Comparison of ENCODE assay signal across 26 cellular contexts in the genomic region with DNA sequence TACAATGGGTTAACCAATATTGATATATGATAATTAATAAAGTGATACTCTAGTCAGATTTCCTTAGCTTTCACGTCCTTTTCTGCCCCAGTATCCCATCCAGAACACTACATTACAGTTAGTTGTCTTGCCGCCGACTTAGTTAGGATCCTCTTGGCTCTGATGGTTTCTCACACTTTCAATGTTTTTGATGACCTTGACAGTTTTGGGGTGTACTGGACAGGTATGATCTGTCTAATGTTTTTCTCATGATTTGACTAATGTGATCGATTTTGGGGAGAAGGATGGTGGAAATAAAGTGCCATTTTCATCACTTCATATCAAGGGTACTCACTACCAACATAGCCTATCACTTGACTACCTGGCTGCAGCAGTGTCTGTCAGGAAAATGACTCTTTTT.
DNase-seq lines count a peak whose midpoint lies in the region; ATAC-seq, FAIRE-seq and TF ChIP-seq lines count a peak whose summit lies in the region.
"Had no signal": no experiment of that assay in that cellular context is flagged by ENCODE, and none has a peak within 500 bp of the region (broad histone marks: within the 10 kb centered on the region; RNA-seq: fewer than 3 reads in every experiment).

No MANE protein-coding gene starts in this region.

- H3K4me3 ChIP-seq in A549 (no peak overlapping the region), K562 (no peak overlapping the region), mucosa of descending colon (no peak overlapping the region)
- H3K4me3 ChIP-seq: BLaER1, GM12878 had no signal

- H4K20me1 ChIP-seq in K562 (replicated peaks; ENCODE audit: control insufficient read depth, insufficient read depth, low read length) = no peaks in the 10 kb centered on the region
- H4K20me1 ChIP-seq: BLaER1 had no signal

- no peaks in the 10 kb centered on the region for H3K27me3 Mint-ChIP-seq in activated CD4-positive, alpha-beta T cell treated with anti-CD3 and anti-CD28 coated beads, Interleukin-2, amount 10 ng/mL, durations not matched to agents 24 days and 14 days
- H3K27me3 Mint-ChIP-seq: CD4-positive, CD25-positive, alpha-beta regulatory T cell had no signal

- no peaks in the 10 kb centered on the region for H3K4me1 ChIP-seq in A549
- no peaks in the 10 kb centered on the region for H3K4me1 ChIP-seq in K562 (replicated peaks in 1 of 2; ENCODE audit: control insufficient read depth in 2 of 2, insufficient read depth in 2 of 2, low read length in 2 of 2)
- no peaks in the 10 kb centered on the region for H3K4me1 ChIP-seq in mucosa of descending colon (ENCODE audit: low read depth)
- H3K4me1 ChIP-seq: BE2C, BLaER1 had no signal

- no peak overlapping the region for H3K4me3 Mint-ChIP-seq in activated CD4-positive, alpha-beta T cell treated with anti-CD3 and anti-CD28 coated beads, Interleukin-2, amount 10 ng/mL, durations not matched to agents 24 days and 14 days
- H3K4me3 Mint-ChIP-seq: CD14-positive monocyte; CD4-positive, alpha-beta memory T cell; CD4-positive, CD25-positive, alpha-beta regulatory T cell; CD8-positive, alpha-beta memory T cell had no signal

- H2AFZ ChIP-seq in K562 (ENCODE audit: low read depth, low read length) = no peak overlapping the region

- TF ChIP-seq POLR2A in A549 (IDR thresholded peaks at IDR 0.05; ENCODE audit: low read length) (no peak), K562 (conservative IDR thresholded peaks at IDR 0.05) (no peak)

- H3K4me2 ChIP-seq in A549 = no peak overlapping the region
- no peak overlapping the region for H3K4me2 ChIP-seq in K562 (ENCODE audit: insufficient read depth, low read length)
- H3K4me2 ChIP-seq: BLaER1 had no signal

- CTCF ChIA-PET in A549 (lab: Yijun Ruan, JAX) = no interaction called here
- CTCF ChIA-PET in K562 (lab: Yijun Ruan, JAX; ENCODE audit: low intra/inter-chr PET ratio) = no interaction called here

- H3K36me3 ChIP-seq in K562 (ENCODE audit: control insufficient read depth, insufficient read depth, low read length) (no peaks in the 10 kb centered on the region), mucosa of descending colon (ENCODE audit: low read depth) (no peaks in the 10 kb centered on the region)
- H3K36me3 ChIP-seq: BE2C, BLaER1 had no signal

- DNase-seq in activated CD4-positive, alpha-beta T cell treated with anti-CD3 and anti-CD28 coated beads, Interleukin-2, amount 10 ng/mL, durations not matched to agents 24 days and 14 days = peak; percentile 20
- no peak for DNase-seq in activated CD4-positive, alpha-beta T cell treated with anti-CD3 and anti-CD28 coated beads for 48 hours
- DNase-seq in A549 (ENCODE audit: low read depth in 1 of 2, low spot score in 1 of 2) (no peak), K562 (ENCODE audit: extremely low read depth in 1 of 4, low spot score in 3 of 4) (no peak), mucosa of descending colon (no peak), hypothalamus (lab: John Stamatoyannopoulos, UW) (no peak)
- DNase-seq: ACHN; BE2C; C1 segment of cervical spinal cord; CD4-positive, alpha-beta memory T cell; CD4-positive, CD25-positive, alpha-beta regulatory T cell; CD8-positive, alpha-beta memory T cell; COR-L47; DMS 273 treated with DMSO at 0.1 percent for 48 hours; DMS153; DMS53; DMS79; DND-41; EL; GDM1 had no signal

- no peak for TF ChIP-seq EP300 in A549 (IDR thresholded peaks at IDR 0.05)
- no peak for TF ChIP-seq EP300 in K562 (IDR thresholded peaks at IDR 0.05; ENCODE audit: low read length)

- FAIRE-seq in A549 (lab: Jason Lieb, UNC) (no peak), K562 (lab: Jason Lieb, UNC) (no peak)
- FAIRE-seq: GM12878, GM12892, GM18507 had no signal

- no peaks in the 10 kb centered on the region for H3K79me2 ChIP-seq in K562 (ENCODE audit: control insufficient read depth, insufficient read depth, low read length)

- POLR2A ChIA-PET in A549 (lab: Yijun Ruan, JAX) (no interaction called here), K562 (lab: Yijun Ruan, JAX) (interaction anchor here (0.9 kb wide), 1 partner anchor 531 kb away, joined by 3 read pairs; no protein-coding TSS in a partner anchor)

- no peaks in the 10 kb centered on the region for H3K36me3 Mint-ChIP-seq in activated CD4-positive, alpha-beta T cell treated with anti-CD3 and anti-CD28 coated beads, Interleukin-2, amount 10 ng/mL, durations not matched to agents 24 days and 14 days (ENCODE audit: low read depth)
- H3K36me3 Mint-ChIP-seq: CD14-positive monocyte; CD4-positive, alpha-beta memory T cell; CD4-positive, CD25-positive, alpha-beta regulatory T cell; CD8-positive, alpha-beta memory T cell had no signal

- no peaks in the 10 kb centered on the region for H3K9me3 Mint-ChIP-seq in activated CD4-positive, alpha-beta T cell treated with anti-CD3 and anti-CD28 coated beads, Interleukin-2, amount 10 ng/mL, durations not matched to agents 24 days and 14 days
- H3K9me3 Mint-ChIP-seq: CD8-positive, alpha-beta memory T cell had no signal

- no peaks in the 10 kb centered on the region for H3K27me3 ChIP-seq in K562 (ENCODE audit: control insufficient read depth in 2 of 2, insufficient read depth in 2 of 2, low read length in 2 of 2)
- H3K27me3 ChIP-seq: BE2C, BLaER1 had no signal

- no peak for TF ChIP-seq CTCF in A549 (IDR thresholded peaks at IDR 0.05)
- TF ChIP-seq CTCF in K562 (IDR thresholded peaks at IDR 0.05 in 2 of 3, conservative IDR thresholded peaks at IDR 0.05 in 1 of 3; ENCODE audit: insufficient read depth in 2 of 3, low read depth in 1 of 3, low read length in 3 of 3) = no peak
- TF ChIP-seq CTCF in mucosa of descending colon (IDR thresholded peaks at IDR 0.05) = no peak

- H3K27ac ChIP-seq in A549 (no peak overlapping the region), K562 (ENCODE audit: extremely low read depth, low read depth, low read length) (no peak overlapping the region)
- H3K27ac ChIP-seq: 22Rv1, BLaER1 had no signal

- no peaks in the 10 kb centered on the region for H3K4me1 Mint-ChIP-seq in activated CD4-positive, alpha-beta T cell treated with anti-CD3 and anti-CD28 coated beads, Interleukin-2, amount 10 ng/mL, durations not matched to agents 24 days and 14 days
- H3K4me1 Mint-ChIP-seq: CD14-positive monocyte; CD4-positive, alpha-beta memory T cell; CD4-positive, CD25-positive, alpha-beta regulatory T cell; CD8-positive, alpha-beta memory T cell had no signal

- 45% methylated on average over 4 of the region's 4 CpGs for WGBS in A549 (ENCODE audit: missing lambda C conversion rate)
- 0% methylated on average over 4 of the region's 4 CpGs for WGBS in K562 (ENCODE audit: insufficient coverage, low coverage, missing lambda C conversion rate)

- no peak overlapping the region for H3K27ac Mint-ChIP-seq in activated CD4-positive, alpha-beta T cell treated with anti-CD3 and anti-CD28 coated beads, Interleukin-2, amount 10 ng/mL, durations not matched to agents 24 days and 14 days
- H3K27ac Mint-ChIP-seq: CD4-positive, alpha-beta memory T cell; CD4-positive, CD25-positive, alpha-beta regulatory T cell; CD8-positive, alpha-beta memory T cell had no signal

- in situ Hi-C loops in K562 (cut with MboI) = no loop called here

- BruUV-seq in K562 (replicated peaks; lab: Mats Ljungman, UMichigan) = no TSS peak

- ATAC-seq in A549 (no peak), K562 (no peak), mucosa of descending colon (no peak)
- ATAC-seq: GM12878 had no signal

- H3K9me1 ChIP-seq in K562 (ENCODE audit: control insufficient read depth, insufficient read depth, low read length) = no peaks in the 10 kb centered on the region

- intact Hi-C loops in activated CD4-positive, alpha-beta T cell treated with anti-CD3 and anti-CD28 coated beads, Interleukin-2, amount 10 ng/mL, durations not matched to agents 24 days and 14 days (cut with micrococcal nuclease) = no loop called here
- intact Hi-C loops in K562 (cut with micrococcal nuclease) (no loop called here), mucosa of descending colon (cut with DNase I, micrococcal nuclease) (no loop called here)

- TF ChIP-seq RAD21 in A549 (conservative IDR thresholded peaks at IDR 0.05 in 1 of 2, IDR thresholded peaks at IDR 0.05 in 1 of 2) (no peak), K562 (CRISPR knock-in tag; conservative IDR thresholded peaks at IDR 0.05 in 1 of 2, IDR thresholded peaks at IDR 0.05 in 1 of 2) (no peak)

- no peak overlapping the region for H3K9ac ChIP-seq in K562 (ENCODE audit: insufficient read depth in 1 of 2, low read depth in 2 of 2, low read length in 2 of 2)
- H3K9ac ChIP-seq: BLaER1 had no signal

- H3K9me3 ChIP-seq in A549 (no peaks in the 10 kb centered on the region), K562 (replicated peaks; ENCODE audit: control insufficient read depth, insufficient read depth, low read depth, low read length) (no peaks in the 10 kb centered on the region), mucosa of descending colon (no peaks in the 10 kb centered on the region)
- H3K9me3 ChIP-seq: BE2C had no signal

TF ChIP-seq in A549, 52 proteins besides CTCF, POLR2A, EP300 and RAD21:
- no peak for TF ChIP-seq POLR2AphosphoS2 (conservative IDR thresholded peaks at IDR 0.05; ENCODE audit: low read length)
- TF ChIP-seq MAFK (IDR thresholded peaks at IDR 0.05; ENCODE audit: partially characterized antibody) = peak; percentile 78

TF ChIP-seq in K562, 482 proteins besides CTCF, POLR2A, EP300 and RAD21:
- TF ChIP-seq ZNF586 (CRISPR knock-in tag; conservative IDR thresholded peaks at IDR 0.05) = no peak
- TF ChIP-seq C11orf30 (IDR thresholded peaks at IDR 0.05; ENCODE audit: low read depth) = peak; percentile 27; the same call in 1 of the 2 replicates
- TF ChIP-seq MXI1 (IDR thresholded peaks at IDR 0.05; ENCODE audit: low read depth, low read length) = no peak
- peak; percentile 12; the same call in 1 of the 2 replicates for TF ChIP-seq MAFF (IDR thresholded peaks at IDR 0.05; ENCODE audit: low read length)
- TF ChIP-seq ESRRB (CRISPR knock-in tag; IDR thresholded peaks at IDR 0.05; ENCODE audit: borderline replicate concordance) = no peak
- TF ChIP-seq ZNF316 (IDR thresholded peaks at IDR 0.05) = peak; percentile 60
